Comparison of ENCODE assay signal across 23 cellular contexts in genomic region chr5:72760259-72760658, GRCh38. TPM values are rescaled to one million over a fixed set of nuclear protein-coding genes. Genes with fewer than 3 reads are reported as not detected.
DNase-seq lines count a peak whose midpoint lies in the region; ATAC-seq, FAIRE-seq and TF ChIP-seq lines count a peak whose summit lies in the region.
"Had no signal": no experiment of that assay in that cellular context is flagged by ENCODE, and none has a peak within 500 bp of the region (broad histone marks: within the 10 kb centered on the region; RNA-seq: fewer than 3 reads in every experiment).

No MANE protein-coding gene starts in this region.

- no CpG with 5 or more reads among the region's 1 CpG for WGBS in mesendoderm (ENCODE audit: extremely low coverage, insufficient coverage, low lambda C conversion rate)

- no peak overlapping the region for H2AK5ac ChIP-seq in mesendoderm (ENCODE audit: low read length)

- intact Hi-C loops in lower lobe of right lung (cut with DNase I) = no loop called here

- no peak overlapping the region for H4K5ac ChIP-seq in mesendoderm (ENCODE audit: low read length)

- H3K79me2 ChIP-seq in astrocyte (ENCODE audit: insufficient read depth, low read length) (no peaks in the 10 kb centered on the region), mesendoderm (ENCODE audit: control insufficient read depth, insufficient read depth, low read length) (no peaks in the 10 kb centered on the region)

- H3K27ac Mint-ChIP-seq in astrocyte (ENCODE audit: unreplicated experiment) = no peak overlapping the region
- H3K27ac Mint-ChIP-seq: activated naive CD8-positive, alpha-beta T cell; activated T-cell treated with anti-CD3 and anti-CD28 coated beads, Interleukin-2, amount 50 U/mL, for 72 hours; mesothelial cell of epicardium; stimulated activated effector memory CD8-positive, alpha-beta T cell treated with anti-CD3 and anti-CD28 coated beads, Interleukin-12 subunit alpha, Interleukin-12 subunit beta, amount 100 ng/mL, for 72 hours; T-helper 1 cell treated with Interleukin-12 subunit alpha and Interleukin-12 subunit beta and Interleukin-4 antibody, amounts not matched to agents 30 μg/mL and 1 μg/mL, for 36 hours had no signal

- no peak for FAIRE-seq in astrocyte (lab: Jason Lieb, UNC)

- H3K36me3 ChIP-seq in astrocyte (ENCODE audit: insufficient read depth, low read length) = no peaks in the 10 kb centered on the region
- H3K36me3 ChIP-seq in mesendoderm (ENCODE audit: control insufficient read depth, insufficient read depth, low read length) = no peaks in the 10 kb centered on the region
- H3K36me3 ChIP-seq in lower lobe of right lung = no peaks in the 10 kb centered on the region
- H3K36me3 ChIP-seq: esophagus muscularis mucosa had no signal

- H3K23ac ChIP-seq in mesendoderm (ENCODE audit: low read length) = no peak overlapping the region

- H3K18ac ChIP-seq in mesendoderm (ENCODE audit: low read length) = no peak overlapping the region

- H3K9me3 ChIP-seq in astrocyte (ENCODE audit: insufficient read depth, low read depth, low read length) (no peaks in the 10 kb centered on the region), lower lobe of right lung (no peaks in the 10 kb centered on the region)
- H3K9me3 ChIP-seq: A549, esophagus muscularis mucosa had no signal

- H2AFZ ChIP-seq in astrocyte (ENCODE audit: low read depth, low read length) = no peak overlapping the region

- ATAC-seq in foreskin keratinocyte (peak; percentile 35), HG02870 (IDR thresholded peaks at IDR 0.05; ENCODE audit: unreplicated experiment) (no peak), lower lobe of right lung (no peak)
- ATAC-seq: activated T-cell treated with anti-CD3 and anti-CD28 coated beads, Interleukin-2, amount 50 U/mL, for 72 hours; stimulated activated effector memory CD8-positive, alpha-beta T cell treated with anti-CD3 and anti-CD28 coated beads, Interleukin-12 subunit alpha, Interleukin-12 subunit beta, amount 100 ng/mL, for 72 hours had no signal

- TF ChIP-seq CTCF in astrocyte (IDR thresholded peaks at IDR 0.05; ENCODE audit: insufficient read depth, low read depth, low read length) (no peak), foreskin keratinocyte (conservative IDR thresholded peaks at IDR 0.05) (no peak), lower lobe of right lung (IDR thresholded peaks at IDR 0.05) (no peak)

- no peaks in the 10 kb centered on the region for H3K9me3 Mint-ChIP-seq in astrocyte (ENCODE audit: unreplicated experiment)
- H3K9me3 Mint-ChIP-seq: activated T-cell treated with anti-CD3 and anti-CD28 coated beads, Interleukin-2, amount 50 U/mL, for 72 hours; stimulated activated effector memory CD8-positive, alpha-beta T cell treated with anti-CD3 and anti-CD28 coated beads, Interleukin-12 subunit alpha, Interleukin-12 subunit beta, amount 100 ng/mL, for 72 hours; T-helper 1 cell treated with Interleukin-12 subunit alpha and Interleukin-12 subunit beta and Interleukin-4 antibody, amounts not matched to agents 30 μg/mL and 1 μg/mL, for 36 hours had no signal

- peak; percentile 45 for DNase-seq in A172 (ENCODE audit: low spot score)
- peak; percentile 42 for DNase-seq in HCEC 1CT
- peak; percentile 2 for DNase-seq in astrocyte (ENCODE audit: low read depth)
- DNase-seq in foreskin keratinocyte = peak in 1 of 2 donors; percentile 20
- no peak for DNase-seq in mesendoderm
- DNase-seq in DMS153 treated with DMSO at 0.1 percent for 48 hours (lab: John Stamatoyannopoulos, UW; ENCODE audit: unreplicated experiment) = no peak
- no peak for DNase-seq in lower lobe of right lung
- DNase-seq: activated CD4-positive, CD25-positive, alpha-beta regulatory T cell; activated T-cell treated with anti-CD3 and anti-CD28 coated beads, Interleukin-2, amount 50 U/mL, for 72 hours; effector CD4-positive, alpha-beta T cell; GOT3; NCI-H2029 treated with DMSO at 0.1 percent for 48 hours; retina; SIG-M5 had no signal

- H3K4me3 ChIP-seq in astrocyte (ENCODE audit: insufficient read depth, low read depth, low read length) (no peak overlapping the region), mesendoderm (ENCODE audit: low read length) (no peak overlapping the region), lower lobe of right lung (no peak overlapping the region)
- H3K4me3 ChIP-seq: A549, esophagus muscularis mucosa had no signal

- no peaks in the 10 kb centered on the region for H4K20me1 ChIP-seq in astrocyte (ENCODE audit: insufficient read depth, low read length)

- H3K79me1 ChIP-seq in mesendoderm (ENCODE audit: low read length) = no peaks in the 10 kb centered on the region

- no peak overlapping the region for H2BK5ac ChIP-seq in mesendoderm (ENCODE audit: low read length)

- H3K27me3 Mint-ChIP-seq in astrocyte (ENCODE audit: low read depth, unreplicated experiment) = peaks cover 4% of the 10 kb centered on the region

- no peak overlapping the region for H3K4ac ChIP-seq in mesendoderm (ENCODE audit: low read depth, low read length)

- H3K9ac ChIP-seq in astrocyte (ENCODE audit: low read length) (no peak overlapping the region), mesendoderm (ENCODE audit: low read length) (no peak overlapping the region)

- no peaks in the 10 kb centered on the region for H3K36me3 Mint-ChIP-seq in astrocyte (ENCODE audit: low read depth, unreplicated experiment)
- H3K36me3 Mint-ChIP-seq: activated naive CD8-positive, alpha-beta T cell; mesothelial cell of epicardium; stimulated activated effector memory CD8-positive, alpha-beta T cell treated with anti-CD3 and anti-CD28 coated beads, Interleukin-12 subunit alpha, Interleukin-12 subunit beta, amount 100 ng/mL, for 72 hours had no signal

- H2BK120ac ChIP-seq in mesendoderm (ENCODE audit: low read depth, low read length) = no peak overlapping the region

- no peaks in the 10 kb centered on the region for H3K4me1 Mint-ChIP-seq in astrocyte (ENCODE audit: low read depth, unreplicated experiment)
- H3K4me1 Mint-ChIP-seq: mesothelial cell of epicardium; neural crest cell; stimulated activated effector memory CD8-positive, alpha-beta T cell treated with anti-CD3 and anti-CD28 coated beads, Interleukin-12 subunit alpha, Interleukin-12 subunit beta, amount 100 ng/mL, for 72 hours had no signal

- no peak overlapping the region for H4K8ac ChIP-seq in mesendoderm (ENCODE audit: low read depth, low read length)

- H3K27me3 ChIP-seq in astrocyte (ENCODE audit: insufficient read depth, low read length) = no peaks in the 10 kb centered on the region
- no peaks in the 10 kb centered on the region for H3K27me3 ChIP-seq in foreskin keratinocyte
- H3K27me3 ChIP-seq in mesendoderm (ENCODE audit: insufficient read depth, low read length, poor library complexity) = no peaks in the 10 kb centered on the region
- H3K27me3 ChIP-seq in lower lobe of right lung (ENCODE audit: low read depth) = no peaks in the 10 kb centered on the region
- H3K27me3 ChIP-seq: esophagus muscularis mucosa had no signal

- H2BK15ac ChIP-seq in mesendoderm (replicated peaks; ENCODE audit: low read depth) = no peak overlapping the region

- H3K4me3 Mint-ChIP-seq in astrocyte (ENCODE audit: unreplicated experiment) = no peak overlapping the region
- H3K4me3 Mint-ChIP-seq: activated naive CD8-positive, alpha-beta T cell; activated T-cell treated with anti-CD3 and anti-CD28 coated beads, Interleukin-2, amount 50 U/mL, for 72 hours; mesothelial cell of epicardium; neural crest cell; stimulated activated effector memory CD8-positive, alpha-beta T cell treated with anti-CD3 and anti-CD28 coated beads, Interleukin-12 subunit alpha, Interleukin-12 subunit beta, amount 100 ng/mL, for 72 hours; T-helper 1 cell treated with Interleukin-12 subunit alpha and Interleukin-12 subunit beta and Interleukin-4 antibody, amounts not matched to agents 30 μg/mL and 1 μg/mL, for 36 hours had no signal

- H3K56ac ChIP-seq in mesendoderm (ENCODE audit: low read length) = no peak overlapping the region

- H3K4me1 ChIP-seq in astrocyte (ENCODE audit: insufficient read depth, low read length) (no peaks in the 10 kb centered on the region), foreskin keratinocyte (no peaks in the 10 kb centered on the region), mesendoderm (ENCODE audit: control insufficient read depth, low read depth, low read length) (no peaks in the 10 kb centered on the region), lower lobe of right lung (no peaks in the 10 kb centered on the region)
- H3K4me1 ChIP-seq: A549, esophagus muscularis mucosa had no signal

- H3K27ac ChIP-seq in astrocyte (ENCODE audit: low read depth, low read length) (no peak overlapping the region), foreskin keratinocyte (no peak overlapping the region), mesendoderm (ENCODE audit: low read depth, low read length) (no peak overlapping the region), lower lobe of right lung (no peak overlapping the region)
- H3K27ac ChIP-seq: A549, esophagus muscularis mucosa, HL-60 had no signal

- H3K4me2 ChIP-seq in astrocyte (ENCODE audit: low read length) = no peak overlapping the region
- H3K4me2 ChIP-seq in mesendoderm (ENCODE audit: low read length) = no peak overlapping the region
- H3K4me2 ChIP-seq: A549 had no signal

RNA-seq across cellular contexts. Expression of gene TNPO1, which starts 56.2 kb away (rescaled TPM):
- total RNA-seq in A172 (2014; rRNA removed; shearing (Covaris generic)) = 207 and 347 TPM in 2 replicates
- total RNA-seq in astrocyte = 172 and 184 TPM in 2 replicates
- total RNA-seq in foreskin keratinocyte = 107 and 115 TPM in 2 replicates
- 22.3 and 26.7 TPM in 2 replicates for polyA plus RNA-seq in foreskin keratinocyte
- polyA plus RNA-seq in mesendoderm (2013, experiment 1 of 2) = 124 TPM
- 126 TPM for polyA plus RNA-seq in mesendoderm (2013, experiment 2 of 2)
- 100 TPM for total RNA-seq in lower lobe of right lung

Comparison
In these comparisons a context has a peak if more than half of its experiments do, and no peak if none do; other contexts are left out.
1. DNase-seq: peak in A172 (single experiment), HCEC 1CT (single experiment) and astrocyte (single experiment); none in mesendoderm (single experiment), DMS153 treated with DMSO at 0.1 percent for 48 hours (single experiment) and lower lobe of right lung (single experiment).